Comparison of ENCODE assay signal across 8 cellular contexts in the genomic region with DNA sequence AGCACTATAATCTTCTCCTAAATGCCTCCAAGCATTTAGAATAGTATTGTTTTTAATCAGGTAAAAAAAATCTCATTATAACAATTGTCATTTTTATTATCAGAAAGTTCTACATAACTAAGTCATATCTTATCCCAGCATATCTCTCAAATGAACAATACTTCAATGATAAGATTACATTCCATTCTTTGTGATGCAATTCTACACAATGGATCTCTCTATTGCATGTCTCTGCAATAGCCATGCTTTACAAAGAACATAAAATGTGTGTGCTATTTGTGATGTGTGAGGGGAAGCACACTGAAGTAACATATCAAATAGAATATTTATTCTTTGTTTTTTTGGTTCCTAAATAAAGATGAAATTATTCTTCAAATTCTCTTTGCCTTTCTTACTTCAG.
"Had no signal": no experiment of that assay in that cellular context is flagged by ENCODE, and none has a peak within 500 bp of the region (broad histone marks: within the 10 kb centered on the region; RNA-seq: fewer than 3 reads in every experiment).

No MANE protein-coding gene starts in this region.

- DNase-seq: GOT3, H7, HFFc6 had no signal

- H3K4me1 Mint-ChIP-seq: IgD-negative memory B cell had no signal

- H3K4me3 Mint-ChIP-seq: HFFc6, IgD-negative memory B cell had no signal

- H3K4me3 ChIP-seq: HAP-1 had no signal

- H3K36me3 Mint-ChIP-seq: IgD-negative memory B cell had no signal

- H3K9me3 Mint-ChIP-seq: IgD-negative memory B cell had no signal

- H3K9me3 ChIP-seq: HAP-1 had no signal

- H3K27ac Mint-ChIP-seq: HFFc6, IgD-negative memory B cell had no signal

- ATAC-seq: HCT116, HepG2 had no signal

- H3K27me3 Mint-ChIP-seq: IgD-negative memory B cell had no signal

- H3K27ac ChIP-seq: HL-60 had no signal

- H3K36me3 ChIP-seq: HAP-1 had no signal
